ENCODE assay signal across 8 cellular contexts in genomic region chr2:201642579-201643215, GRCh38. TPM values are rescaled to one million over a fixed set of nuclear protein-coding genes. Genes with fewer than 3 reads are reported as not detected.
DNase-seq lines count a peak whose midpoint lies in the region; ATAC-seq and TF ChIP-seq lines count a peak whose summit lies in the region.

No MANE protein-coding gene starts in this region.

- H3K9ac ChIP-seq in endodermal cell (ENCODE audit: extremely low read depth, low read length, poor library complexity, severe bottlenecking) = peak overlapping the region; percentile 92

- H3K4me3 ChIP-seq in endodermal cell (ENCODE audit: low read length) = peak overlapping the region; percentile 92

- no peaks in the 10 kb centered on the region for H3K4me1 ChIP-seq in endodermal cell (ENCODE audit: control insufficient read depth, insufficient read depth, low read length)

- WGBS in endodermal cell (ENCODE audit: insufficient coverage in 1 of 2, insufficient read length in 1 of 2), 2 experiments = 0 to 1% methylated on average over 12 to 56 of the region's 56 CpGs

- peaks cover 17% of the 10 kb centered on the region for H3K36me3 ChIP-seq in endodermal cell (ENCODE audit: control insufficient read depth, insufficient read depth, low read length)

- H3K27ac Mint-ChIP-seq in endodermal cell = peak overlapping the region; percentile 98
- H3K27ac Mint-ChIP-seq in mesothelial cell of epicardium = peak overlapping the region; percentile 99

- H3K27me3 Mint-ChIP-seq in endodermal cell (ENCODE audit: insufficient read depth) = no peaks in the 10 kb centered on the region
- no peaks in the 10 kb centered on the region for H3K27me3 Mint-ChIP-seq in mesothelial cell of epicardium (ENCODE audit: low read depth)

- TF ChIP-seq CTCF in C4-2B (conservative IDR thresholded peaks at IDR 0.05) (no peak), endodermal cell (conservative IDR thresholded peaks at IDR 0.05) (no peak), mesothelial cell of epicardium (IDR thresholded peaks at IDR 0.05; ENCODE audit: unreplicated experiment) (no peak)

- H3K9me3 ChIP-seq in endodermal cell (ENCODE audit: control insufficient read depth, low read length) = no peaks in the 10 kb centered on the region

- peaks cover 6% of the 10 kb centered on the region for H3K36me3 Mint-ChIP-seq in endodermal cell (ENCODE audit: low read depth)
- peaks cover 7% of the 10 kb centered on the region for H3K36me3 Mint-ChIP-seq in mesothelial cell of epicardium

- H3K27ac ChIP-seq in C4-2B (peak overlapping the region; percentile 77), endodermal cell (ENCODE audit: low read depth, low read length) (peak overlapping the region; percentile 88)

- DNase-seq in NK-92 (lab: John Stamatoyannopoulos, UW; ENCODE audit: unreplicated experiment) (peak; percentile 19), endodermal cell (peak; percentile 94), mesothelial cell of epicardium (ENCODE audit: low spot score in 2 of 2, unreplicated experiment in 2 of 2) (peak; percentile 89 to 97)
- peak; percentile 35 for DNase-seq in activated CD8-positive, alpha-beta memory T cell treated with anti-CD3 and anti-CD28 coated beads, Interleukin-2, amount 50 U/mL, for 1 hour (ENCODE audit: extremely low read depth)
- DNase-seq in stimulated activated CD8-positive, alpha-beta memory T cell treated with anti-CD3 and anti-CD28 coated beads, Interleukin-15, amount 100 ng/mL, for 4 hours (ENCODE audit: low read depth in 2 of 2) = peak; percentile 65 to 70

- H3K4me3 Mint-ChIP-seq in endodermal cell = peak overlapping the region; percentile 87
- H3K4me3 Mint-ChIP-seq in mesothelial cell of epicardium = peak overlapping the region; percentile 94

- H3K4me1 Mint-ChIP-seq in endodermal cell (peaks cover 18% of the 10 kb centered on the region), mesothelial cell of epicardium (peaks cover 21% of the 10 kb centered on the region)

- no peaks in the 10 kb centered on the region for H3K9me3 Mint-ChIP-seq in endodermal cell
- no peaks in the 10 kb centered on the region for H3K9me3 Mint-ChIP-seq in mesothelial cell of epicardium

- H3K27me3 ChIP-seq in endodermal cell (ENCODE audit: control insufficient read depth, insufficient read depth, low read length, poor library complexity, severe bottlenecking) = no peaks in the 10 kb centered on the region

- ATAC-seq in GM19328 (IDR thresholded peaks at IDR 0.05; ENCODE audit: unreplicated experiment) (peak; percentile 83), HG03469 (IDR thresholded peaks at IDR 0.05; ENCODE audit: unreplicated experiment) (peak; percentile 61)

RNA-seq across cellular contexts. Expression of gene TMEM237, which starts 0.6 kb away (rescaled TPM):
- total RNA-seq in endodermal cell (10 to 100 TPM; 40.3 to 49.3 TPM), mesothelial cell of epicardium (44.1 to 52.7 TPM (median 50.0 TPM) in 3 replicates)
- polyA plus RNA-seq in endodermal cell (2013, experiment 1 of 2) = 47.2 TPM
- polyA plus RNA-seq in endodermal cell (2013, experiment 2 of 2) = 49.6 TPM

RNA-seq across cellular contexts. Expression of gene MPP4, which starts 55.7 kb away (rescaled TPM):
- under 1 TPM in 1 of 2 donors, not detected in 1; 0.18 TPM for total RNA-seq in endodermal cell
- not detected for polyA plus RNA-seq in endodermal cell (2013, experiment 1 of 2)
- not detected for polyA plus RNA-seq in endodermal cell (2013, experiment 2 of 2)
- 0.18 to 0.27 TPM (median 0.27 TPM) in 3 replicates for total RNA-seq in mesothelial cell of epicardium

Comparison
In these comparisons a context has a peak if more than half of its experiments do, and no peak if none do; other contexts are left out.
1. Peak in every context shown above with its lines: DNase-seq, ATAC-seq, H3K4me3 ChIP-seq and H3K27ac ChIP-seq.
2. DNase-seq: peak in every context shown above with its lines; median percentile 94 in endodermal cell; 93 in mesothelial cell of epicardium; 68 in stimulated activated CD8-positive, alpha-beta memory T cell treated with anti-CD3 and anti-CD28 coated beads, Interleukin-15, amount 100 ng/mL, for 4 hours; 35 in activated CD8-positive, alpha-beta memory T cell treated with anti-CD3 and anti-CD28 coated beads, Interleukin-2, amount 50 U/mL, for 1 hour; 19 in NK-92.